24 cellular contexts compared by ENCODE assay signal in the genomic region with DNA sequence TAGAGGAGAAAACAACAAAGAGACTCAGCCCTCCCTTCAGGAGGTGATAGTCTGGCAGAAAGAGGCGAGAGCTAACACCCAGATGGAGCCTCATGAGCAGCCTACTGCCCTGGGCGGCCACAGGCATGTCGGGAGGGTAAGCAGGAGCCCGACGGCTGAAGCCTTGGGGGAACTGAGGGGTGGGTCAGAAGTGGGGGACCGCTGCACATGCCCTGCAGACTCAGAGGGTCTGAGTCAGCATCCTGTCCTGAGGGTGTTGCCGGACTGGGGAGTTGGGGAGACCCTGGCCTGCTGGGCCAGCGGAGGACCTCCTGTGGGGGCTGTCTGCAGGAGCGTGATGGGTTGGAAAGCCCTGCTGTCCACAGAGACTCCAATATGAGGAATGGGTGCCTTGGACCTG.
"Had no signal": no experiment of that assay in that cellular context is flagged by ENCODE, and none has a peak within 500 bp of the region (broad histone marks: within the 10 kb centered on the region; RNA-seq: fewer than 3 reads in every experiment).

No MANE protein-coding gene starts in this region.

- ATAC-seq: activated T-cell treated with anti-CD3 and anti-CD28 coated beads, Interleukin-2, amount 50 U/mL, for 4 hours; activated T-helper 17 cell treated with anti-CD3 and anti-CD28 coated beads, Interleukin-2, amount 50 U/mL, for 72 hours; T-helper 17 cell had no signal

- H3K4me1 Mint-ChIP-seq: activated T-helper 17 cell treated with anti-CD3 and anti-CD28 coated beads, Interleukin-2, amount 50 U/mL, for 72 hours had no signal

- DNase-seq: activated B cell treated with CpG ODN at 0.5 μM for 24 hours; activated CD4-positive, alpha-beta T cell treated with anti-CD3 and anti-CD28 coated beads for 1 hour; activated CD4-positive, alpha-beta T cell treated with anti-CD3 and anti-CD28 coated beads, Interleukin-2, amount 10 ng/mL, durations not matched to agents 24 days and 14 days; activated CD4-positive, alpha-beta T cell treated with anti-CD3 and anti-CD28 coated beads, Interleukin-2, amount 50 U/mL, for 48 hours; activated CD8-positive, alpha-beta memory T cell treated with anti-CD3 and anti-CD28 coated beads for 24 hours; activated gamma-delta T cell; activated naive CD4-positive, alpha-beta T cell treated with anti-CD3 and anti-CD28 coated beads for 36 hours; activated T-cell treated with anti-CD3 and anti-CD28 coated beads, Interleukin-2, amount 50 U/mL, for 4 hours; amygdala; brain microvascular endothelial cell; KG1; NCI-H1048; NCI-H1930; NCI-H2171; NCI-H2227 treated with DMSO at 0.1 percent for 48 hours; NCI-H446 treated with DMSO at 0.1 percent for 48 hours; NCI-H524 treated with DMSO at 0.1 percent for 48 hours; NCI-H82; SIG-M5; T-helper 17 cell; T-helper 9 cell had no signal

- H3K27ac Mint-ChIP-seq: activated B cell treated with CpG ODN at 0.5 μM for 24 hours; activated CD4-positive, alpha-beta T cell treated with anti-CD3 and anti-CD28 coated beads, Interleukin-2, amount 10 ng/mL, durations not matched to agents 24 days and 14 days; activated naive CD4-positive, alpha-beta T cell treated with anti-CD3 and anti-CD28 coated beads for 36 hours; activated T-helper 17 cell treated with anti-CD3 and anti-CD28 coated beads, Interleukin-2, amount 50 U/mL, for 72 hours; T-helper 17 cell had no signal

- H3K9me3 Mint-ChIP-seq: activated naive CD4-positive, alpha-beta T cell treated with anti-CD3 and anti-CD28 coated beads for 36 hours; activated T-cell treated with anti-CD3 and anti-CD28 coated beads, Interleukin-2, amount 50 U/mL, for 4 hours; activated T-helper 17 cell treated with anti-CD3 and anti-CD28 coated beads, Interleukin-2, amount 50 U/mL, for 72 hours had no signal

- H3K4me3 ChIP-seq: cardiac muscle cell had no signal

- H3K4me3 Mint-ChIP-seq: activated B cell treated with CpG ODN at 0.5 μM for 24 hours; activated CD4-positive, alpha-beta T cell treated with anti-CD3 and anti-CD28 coated beads, Interleukin-2, amount 10 ng/mL, durations not matched to agents 24 days and 14 days; activated naive CD4-positive, alpha-beta T cell treated with anti-CD3 and anti-CD28 coated beads for 36 hours; activated naive CD8-positive, alpha-beta T cell; activated T-cell treated with anti-CD3 and anti-CD28 coated beads, Interleukin-2, amount 50 U/mL, for 4 hours; activated T-helper 17 cell treated with anti-CD3 and anti-CD28 coated beads, Interleukin-2, amount 50 U/mL, for 72 hours; T-helper 17 cell had no signal

- H3K27ac ChIP-seq: brain microvascular endothelial cell, cardiac muscle cell had no signal

- H3K36me3 ChIP-seq: brain microvascular endothelial cell, cardiac muscle cell had no signal

- H3K36me3 Mint-ChIP-seq: activated naive CD8-positive, alpha-beta T cell had no signal

- H3K27me3 ChIP-seq: brain microvascular endothelial cell, cardiac muscle cell had no signal
